ENCODE assay signal across 19 cellular contexts in the genomic region with DNA sequence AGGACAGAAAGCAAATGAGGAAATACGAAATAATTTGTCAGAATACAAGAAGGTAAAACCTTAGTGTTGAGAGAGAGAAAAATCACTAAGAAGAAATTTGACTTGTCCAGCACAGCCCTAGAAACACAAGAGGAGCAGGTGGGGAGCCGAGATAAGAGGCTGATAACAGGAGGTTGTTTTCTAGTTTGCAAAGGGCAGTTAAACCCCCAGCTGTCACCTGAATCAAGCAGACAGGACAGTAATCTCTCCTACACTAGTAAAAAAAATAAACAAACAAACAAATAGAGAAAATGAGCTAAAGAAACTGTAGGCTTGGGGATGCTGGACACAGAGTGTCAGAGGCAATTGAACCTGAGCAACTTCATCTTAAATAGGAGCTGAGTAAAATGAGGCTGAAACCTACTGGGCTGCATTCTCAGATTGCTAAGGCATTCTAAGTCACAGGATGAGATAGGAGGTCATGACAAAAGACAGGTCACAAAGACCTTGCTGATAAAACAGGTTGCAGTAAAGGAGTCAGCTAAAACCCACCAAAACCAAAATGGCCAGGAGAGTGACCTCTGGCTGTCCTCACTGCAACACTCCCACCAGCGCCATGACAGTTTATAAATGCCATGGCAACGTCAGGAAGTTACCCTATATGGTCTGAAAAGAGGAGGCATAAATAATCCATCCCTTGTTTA. TPM values are rescaled to one million over a fixed set of nuclear protein-coding genes. Genes with fewer than 3 reads are reported as not detected.
A peak's percentile ranks its signal among the peaks of the same experiment; 100 is the strongest.
DNase-seq lines count a peak whose midpoint lies in the region; ATAC-seq, FAIRE-seq and TF ChIP-seq lines count a peak whose summit lies in the region.
"Had no signal": no experiment of that assay in that cellular context is flagged by ENCODE, and none has a peak within 500 bp of the region (broad histone marks: within the 10 kb centered on the region; RNA-seq: fewer than 3 reads in every experiment).

No MANE protein-coding gene starts in this region.

- H3K4me1 ChIP-seq in HUES48 (ENCODE audit: control insufficient read depth, insufficient read depth, low read length), result peaks cover 59% of the 10 kb centered on the region
- H3K4me1 ChIP-seq: BE2C had no signal

- no TSS peak for BruUV-seq in MCF 10A (replicated peaks; lab: Mats Ljungman, UMichigan)

- no peaks in the 10 kb centered on the region for H3K9me3 ChIP-seq in HUES48 (ENCODE audit: control insufficient read depth, insufficient read depth, low read length)
- H3K9me3 ChIP-seq in WERI-Rb-1 (ENCODE audit: severe bottlenecking), result no peaks in the 10 kb centered on the region
- H3K9me3 ChIP-seq: BE2C had no signal

- H3K4me3 ChIP-seq in HUES48 (ENCODE audit: low read depth, low read length) (no peak overlapping the region; the same call in 1 of the 2 replicates), WERI-Rb-1 (ENCODE audit: low read depth, low read length) (no peak overlapping the region)
- H3K4me3 ChIP-seq: SK-N-MC had no signal

- no peaks in the 10 kb centered on the region for H3K4me1 Mint-ChIP-seq in MCF 10A (ENCODE audit: insufficient read depth, unreplicated experiment)
- H3K4me1 Mint-ChIP-seq: CD4-positive, alpha-beta memory T cell; T-cell had no signal

- TF ChIP-seq CTCF in WERI-Rb-1 (IDR thresholded peaks at IDR 0.05; ENCODE audit: low read depth, low read length), result no peak
- TF ChIP-seq CTCF in MCF 10A (IDR thresholded peaks at IDR 0.05; ENCODE audit: unreplicated experiment), result no peak

- H3K4me3 Mint-ChIP-seq in MCF 10A (ENCODE audit: unreplicated experiment), result no peak overlapping the region
- H3K4me3 Mint-ChIP-seq: CD4-positive, alpha-beta memory T cell; T-cell had no signal

- no peaks in the 10 kb centered on the region for H3K36me3 Mint-ChIP-seq in MCF 10A (ENCODE audit: insufficient read depth, unreplicated experiment)
- H3K36me3 Mint-ChIP-seq: CD4-positive, alpha-beta memory T cell; T-cell had no signal

- no peaks in the 10 kb centered on the region for H3K27me3 Mint-ChIP-seq in MCF 10A (ENCODE audit: insufficient read depth, unreplicated experiment)
- H3K27me3 Mint-ChIP-seq: CD4-positive, alpha-beta memory T cell; T-cell had no signal

- DNase-seq in DMS 273 treated with DMSO at 0.1 percent for 48 hours (lab: John Stamatoyannopoulos, UW) (peak; percentile 86), WERI-Rb-1 (peak; percentile 37), urothelium cell line (ENCODE audit: low spot score) (no peak), MCF 10A (ENCODE audit: unreplicated experiment) (no peak)
- DNase-seq: BE2C; CD4-positive, alpha-beta memory T cell; EL; HCEC 1CT; KBM-7; NCI-H1092; NCI-H1930; NCI-H2227 treated with DMSO at 0.1 percent for 48 hours; NCI-H524 treated with DMSO at 0.1 percent for 48 hours; PC-3; T-cell had no signal

- H3K36me3 ChIP-seq in HUES48 (ENCODE audit: control insufficient read depth, insufficient read depth, low read length), result no peaks in the 10 kb centered on the region
- H3K36me3 ChIP-seq in WERI-Rb-1, result no peaks in the 10 kb centered on the region
- H3K36me3 ChIP-seq: BE2C had no signal

- FAIRE-seq in islet of Langerhans (lab: Jason Lieb, UNC), result peak; percentile 24
- no peak for FAIRE-seq in urothelium cell line (lab: Jason Lieb, UNC)

- H3K27ac ChIP-seq in HUES48 (ENCODE audit: low read depth, low read length), result peak overlapping the region; percentile 70
- peak overlapping the region; percentile 48 for H3K27ac ChIP-seq in WERI-Rb-1
- H3K27ac ChIP-seq: SK-N-MC had no signal

- peak overlapping the region; percentile 48; the same call in 1 of the 2 replicates for H3K9ac ChIP-seq in HUES48 (ENCODE audit: low read depth, low read length)

- no peaks in the 10 kb centered on the region for H3K9me3 Mint-ChIP-seq in MCF 10A (ENCODE audit: unreplicated experiment)
- H3K9me3 Mint-ChIP-seq: T-cell had no signal

- POLR2A ChIA-PET in MCF 10A (lab: Yijun Ruan, JAX), result no interaction called here

- no peak for ATAC-seq in HG02884 (IDR thresholded peaks at IDR 0.05; ENCODE audit: unreplicated experiment)
- ATAC-seq: PC-3, T-cell had no signal

- intact Hi-C loops in MCF 10A (cut with micrococcal nuclease), result no loop called here

- H3K27ac Mint-ChIP-seq in MCF 10A (ENCODE audit: low read depth, unreplicated experiment), result no peak overlapping the region
- H3K27ac Mint-ChIP-seq: CD4-positive, alpha-beta memory T cell; T-cell had no signal

- no peaks in the 10 kb centered on the region for H3K27me3 ChIP-seq in HUES48 (ENCODE audit: control insufficient read depth, insufficient read depth, low read length)
- H3K27me3 ChIP-seq in WERI-Rb-1 (ENCODE audit: insufficient read depth, low read depth, severe bottlenecking), result no peaks in the 10 kb centered on the region
- H3K27me3 ChIP-seq: BE2C had no signal

- CTCF ChIA-PET in MCF 10A (lab: Yijun Ruan, JAX), result no interaction called here

RNA-seq across cellular contexts. Expression of a gene that starts 40.4 kb away (rescaled TPM):
- 1.3 and 2.2 TPM in 2 replicates for total RNA-seq in MCF 10A (2022)

Comparison
In these comparisons a context has a peak if more than half of its experiments do, and no peak if none do; other contexts are left out.
1. DNase-seq: peak in DMS 273 treated with DMSO at 0.1 percent for 48 hours (single experiment) and WERI-Rb-1 (single experiment); none in urothelium cell line (single experiment) and MCF 10A (single experiment).